1 cellular context compared by ENCODE assay signal in the genomic region with DNA sequence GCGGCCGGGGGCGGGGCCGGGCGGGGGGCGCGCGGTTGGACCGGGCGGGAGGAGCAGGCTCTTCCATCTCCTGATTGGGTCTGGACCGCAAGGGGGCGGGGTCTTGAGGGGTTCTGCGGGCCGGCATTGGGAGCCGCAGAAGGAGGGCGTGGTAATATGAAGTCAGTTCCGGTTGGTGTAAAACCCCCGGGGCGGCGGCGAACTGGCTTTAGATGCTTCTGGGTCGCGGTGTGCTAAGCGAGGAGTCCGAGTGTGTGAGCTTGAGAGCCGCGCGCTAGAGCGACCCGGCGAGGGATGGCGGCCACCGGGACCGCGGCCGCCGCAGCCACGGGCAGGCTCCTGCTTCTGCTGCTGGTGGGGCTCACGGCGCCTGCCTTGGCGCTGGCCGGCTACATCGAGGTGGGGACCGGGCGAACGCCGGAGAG.
A peak's percentile ranks its signal among the peaks of the same experiment; 100 is the strongest.
TF ChIP-seq lines count a peak whose summit lies in the region.

A gene (plus strand): TSS at position 211 of the 425 bp plus-strand sequence. CDS start 84 bp downstream, at position 295.

TF ChIP-seq in K562, 482 proteins besides CTCF, POLR2A, EP300 and RAD21 (continued from another document and continues in another):
- TF ChIP-seq, protein P1, sequence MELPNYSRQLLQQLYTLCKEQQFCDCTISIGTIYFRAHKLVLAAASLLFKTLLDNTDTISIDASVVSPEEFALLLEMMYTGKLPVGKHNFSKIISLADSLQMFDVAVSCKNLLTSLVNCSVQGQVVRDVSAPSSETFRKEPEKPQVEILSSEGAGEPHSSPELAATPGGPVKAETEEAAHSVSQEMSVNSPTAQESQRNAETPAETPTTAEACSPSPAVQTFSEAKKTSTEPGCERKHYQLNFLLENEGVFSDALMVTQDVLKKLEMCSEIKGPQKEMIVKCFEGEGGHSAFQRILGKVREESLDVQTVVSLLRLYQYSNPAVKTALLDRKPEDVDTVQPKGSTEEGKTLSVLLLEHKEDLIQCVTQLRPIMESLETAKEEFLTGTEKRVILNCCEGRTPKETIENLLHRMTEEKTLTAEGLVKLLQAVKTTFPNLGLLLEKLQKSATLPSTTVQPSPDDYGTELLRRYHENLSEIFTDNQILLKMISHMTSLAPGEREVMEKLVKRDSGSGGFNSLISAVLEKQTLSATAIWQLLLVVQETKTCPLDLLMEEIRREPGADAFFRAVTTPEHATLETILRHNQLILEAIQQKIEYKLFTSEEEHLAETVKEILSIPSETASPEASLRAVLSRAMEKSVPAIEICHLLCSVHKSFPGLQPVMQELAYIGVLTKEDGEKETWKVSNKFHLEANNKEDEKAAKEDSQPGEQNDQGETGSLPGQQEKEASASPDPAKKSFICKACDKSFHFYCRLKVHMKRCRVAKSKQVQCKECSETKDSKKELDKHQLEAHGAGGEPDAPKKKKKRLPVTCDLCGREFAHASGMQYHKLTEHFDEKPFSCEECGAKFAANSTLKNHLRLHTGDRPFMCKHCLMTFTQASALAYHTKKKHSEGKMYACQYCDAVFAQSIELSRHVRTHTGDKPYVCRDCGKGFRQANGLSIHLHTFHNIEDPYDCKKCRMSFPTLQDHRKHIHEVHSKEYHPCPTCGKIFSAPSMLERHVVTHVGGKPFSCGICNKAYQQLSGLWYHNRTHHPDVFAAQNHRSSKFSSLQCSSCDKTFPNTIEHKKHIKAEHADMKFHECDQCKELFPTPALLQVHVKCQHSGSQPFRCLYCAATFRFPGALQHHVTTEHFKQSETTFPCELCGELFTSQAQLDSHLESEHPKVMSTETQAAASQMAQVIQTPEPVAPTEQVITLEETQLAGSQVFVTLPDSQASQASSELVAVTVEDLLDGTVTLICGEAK (IDR thresholded peaks at IDR 0.05), result peak; percentile 70
- TF ChIP-seq, protein P1 (CRISPR knock-in tag; IDR thresholded peaks at IDR 0.05), result no peak
- TF ChIP-seq ZFP1 (CRISPR knock-in tag; IDR thresholded peaks at IDR 0.05), result no peak
- TF ChIP-seq SMARCC2 (IDR thresholded peaks at IDR 0.05; ENCODE audit: low read depth), result no peak
- TF ChIP-seq, protein P2, sequence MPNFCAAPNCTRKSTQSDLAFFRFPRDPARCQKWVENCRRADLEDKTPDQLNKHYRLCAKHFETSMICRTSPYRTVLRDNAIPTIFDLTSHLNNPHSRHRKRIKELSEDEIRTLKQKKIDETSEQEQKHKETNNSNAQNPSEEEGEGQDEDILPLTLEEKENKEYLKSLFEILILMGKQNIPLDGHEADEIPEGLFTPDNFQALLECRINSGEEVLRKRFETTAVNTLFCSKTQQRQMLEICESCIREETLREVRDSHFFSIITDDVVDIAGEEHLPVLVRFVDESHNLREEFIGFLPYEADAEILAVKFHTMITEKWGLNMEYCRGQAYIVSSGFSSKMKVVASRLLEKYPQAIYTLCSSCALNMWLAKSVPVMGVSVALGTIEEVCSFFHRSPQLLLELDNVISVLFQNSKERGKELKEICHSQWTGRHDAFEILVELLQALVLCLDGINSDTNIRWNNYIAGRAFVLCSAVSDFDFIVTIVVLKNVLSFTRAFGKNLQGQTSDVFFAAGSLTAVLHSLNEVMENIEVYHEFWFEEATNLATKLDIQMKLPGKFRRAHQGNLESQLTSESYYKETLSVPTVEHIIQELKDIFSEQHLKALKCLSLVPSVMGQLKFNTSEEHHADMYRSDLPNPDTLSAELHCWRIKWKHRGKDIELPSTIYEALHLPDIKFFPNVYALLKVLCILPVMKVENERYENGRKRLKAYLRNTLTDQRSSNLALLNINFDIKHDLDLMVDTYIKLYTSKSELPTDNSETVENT (CRISPR knock-in tag; IDR thresholded peaks at IDR 0.05), result peak; percentile 76; the same call in 1 of the 2 replicates
- peak; percentile 25 to 75 (median 56) for TF ChIP-seq YY1 (IDR thresholded peaks at IDR 0.05; ENCODE audit: borderline replicate concordance in 1 of 3, control insufficient read depth in 1 of 3, extremely low read depth in 1 of 3, insufficient read depth in 3 of 3, insufficient read length in 1 of 3, insufficient replicate concordance in 2 of 3, low read depth in 1 of 3, low read length in 2 of 3)
- TF ChIP-seq, protein P3, sequence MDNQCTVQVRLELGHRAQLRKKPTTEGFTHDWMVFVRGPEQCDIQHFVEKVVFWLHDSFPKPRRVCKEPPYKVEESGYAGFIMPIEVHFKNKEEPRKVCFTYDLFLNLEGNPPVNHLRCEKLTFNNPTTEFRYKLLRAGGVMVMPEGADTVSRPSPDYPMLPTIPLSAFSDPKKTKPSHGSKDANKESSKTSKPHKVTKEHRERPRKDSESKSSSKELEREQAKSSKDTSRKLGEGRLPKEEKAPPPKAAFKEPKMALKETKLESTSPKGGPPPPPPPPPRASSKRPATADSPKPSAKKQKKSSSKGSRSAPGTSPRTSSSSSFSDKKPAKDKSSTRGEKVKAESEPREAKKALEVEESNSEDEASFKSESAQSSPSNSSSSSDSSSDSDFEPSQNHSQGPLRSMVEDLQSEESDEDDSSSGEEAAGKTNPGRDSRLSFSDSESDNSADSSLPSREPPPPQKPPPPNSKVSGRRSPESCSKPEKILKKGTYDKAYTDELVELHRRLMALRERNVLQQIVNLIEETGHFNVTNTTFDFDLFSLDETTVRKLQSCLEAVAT (IDR thresholded peaks at IDR 0.05), result peak in 1 of 2 experiments; percentile 63; a peak in 2 of 4 replicates
- TF ChIP-seq POLR2B (IDR thresholded peaks at IDR 0.05; ENCODE audit: low read depth, partially characterized antibody), result peak; percentile 96
- no peak for TF ChIP-seq ETV5 (CRISPR knock-in tag; IDR thresholded peaks at IDR 0.05; ENCODE audit: low read depth)
- TF ChIP-seq GTF2E2 (tag; IDR thresholded peaks at IDR 0.05), result no peak; the same call in 1 of the 2 replicates
- no peak for TF ChIP-seq NR2F6 (CRISPR knock-in tag; IDR thresholded peaks at IDR 0.05)
- peak; percentile 75; the same call in 1 of the 2 replicates for TF ChIP-seq POLR2AphosphoS2 (IDR thresholded peaks at IDR 0.05; ENCODE audit: low read length)
- peak; percentile 63 for TF ChIP-seq ETV1 (tag; conservative IDR thresholded peaks at IDR 0.05; ENCODE audit: low read depth)
- peak in 1 of 2 experiments; percentile 25; a peak in 1 of 4 replicates for TF ChIP-seq RCOR1 (IDR thresholded peaks at IDR 0.05; ENCODE audit: borderline replicate concordance in 1 of 2, low read depth in 2 of 2, low read length in 2 of 2)
- TF ChIP-seq JUN (IDR thresholded peaks at IDR 0.05; ENCODE audit: borderline replicate concordance, low read depth, low read length), result no peak
- no peak for TF ChIP-seq JUN (CRISPR knock-in tag; IDR thresholded peaks at IDR 0.05; ENCODE audit: borderline replicate concordance)
- TF ChIP-seq NCOA2 (IDR thresholded peaks at IDR 0.05; ENCODE audit: partially characterized antibody in 2 of 2), result no peak
- TF ChIP-seq ZNF561 (CRISPR knock-in tag; conservative IDR thresholded peaks at IDR 0.05), result no peak
- TF ChIP-seq, protein P4, sequence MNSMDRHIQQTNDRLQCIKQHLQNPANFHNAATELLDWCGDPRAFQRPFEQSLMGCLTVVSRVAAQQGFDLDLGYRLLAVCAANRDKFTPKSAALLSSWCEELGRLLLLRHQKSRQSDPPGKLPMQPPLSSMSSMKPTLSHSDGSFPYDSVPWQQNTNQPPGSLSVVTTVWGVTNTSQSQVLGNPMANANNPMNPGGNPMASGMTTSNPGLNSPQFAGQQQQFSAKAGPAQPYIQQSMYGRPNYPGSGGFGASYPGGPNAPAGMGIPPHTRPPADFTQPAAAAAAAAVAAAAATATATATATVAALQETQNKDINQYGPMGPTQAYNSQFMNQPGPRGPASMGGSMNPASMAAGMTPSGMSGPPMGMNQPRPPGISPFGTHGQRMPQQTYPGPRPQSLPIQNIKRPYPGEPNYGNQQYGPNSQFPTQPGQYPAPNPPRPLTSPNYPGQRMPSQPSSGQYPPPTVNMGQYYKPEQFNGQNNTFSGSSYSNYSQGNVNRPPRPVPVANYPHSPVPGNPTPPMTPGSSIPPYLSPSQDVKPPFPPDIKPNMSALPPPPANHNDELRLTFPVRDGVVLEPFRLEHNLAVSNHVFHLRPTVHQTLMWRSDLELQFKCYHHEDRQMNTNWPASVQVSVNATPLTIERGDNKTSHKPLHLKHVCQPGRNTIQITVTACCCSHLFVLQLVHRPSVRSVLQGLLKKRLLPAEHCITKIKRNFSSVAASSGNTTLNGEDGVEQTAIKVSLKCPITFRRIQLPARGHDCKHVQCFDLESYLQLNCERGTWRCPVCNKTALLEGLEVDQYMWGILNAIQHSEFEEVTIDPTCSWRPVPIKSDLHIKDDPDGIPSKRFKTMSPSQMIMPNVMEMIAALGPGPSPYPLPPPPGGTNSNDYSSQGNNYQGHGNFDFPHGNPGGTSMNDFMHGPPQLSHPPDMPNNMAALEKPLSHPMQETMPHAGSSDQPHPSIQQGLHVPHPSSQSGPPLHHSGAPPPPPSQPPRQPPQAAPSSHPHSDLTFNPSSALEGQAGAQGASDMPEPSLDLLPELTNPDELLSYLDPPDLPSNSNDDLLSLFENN (IDR thresholded peaks at IDR 0.05; ENCODE audit: low read depth in 2 of 2, low read length in 2 of 2), result peak in 1 of 2 experiments; percentile 29; a peak in 1 of 4 replicates
- TF ChIP-seq NR2C2 (CRISPR knock-in tag; IDR thresholded peaks at IDR 0.05), result no peak
- peak; percentile 27; the same call in 1 of the 2 replicates for TF ChIP-seq NR2C2 (tag; IDR thresholded peaks at IDR 0.05)
- TF ChIP-seq SUPT5H (IDR thresholded peaks at IDR 0.05), result peak; percentile 96
- TF ChIP-seq, protein P5, sequence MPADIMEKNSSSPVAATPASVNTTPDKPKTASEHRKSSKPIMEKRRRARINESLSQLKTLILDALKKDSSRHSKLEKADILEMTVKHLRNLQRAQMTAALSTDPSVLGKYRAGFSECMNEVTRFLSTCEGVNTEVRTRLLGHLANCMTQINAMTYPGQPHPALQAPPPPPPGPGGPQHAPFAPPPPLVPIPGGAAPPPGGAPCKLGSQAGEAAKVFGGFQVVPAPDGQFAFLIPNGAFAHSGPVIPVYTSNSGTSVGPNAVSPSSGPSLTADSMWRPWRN (IDR thresholded peaks at IDR 0.05; ENCODE audit: low read depth), result no peak
- TF ChIP-seq, protein P6, sequence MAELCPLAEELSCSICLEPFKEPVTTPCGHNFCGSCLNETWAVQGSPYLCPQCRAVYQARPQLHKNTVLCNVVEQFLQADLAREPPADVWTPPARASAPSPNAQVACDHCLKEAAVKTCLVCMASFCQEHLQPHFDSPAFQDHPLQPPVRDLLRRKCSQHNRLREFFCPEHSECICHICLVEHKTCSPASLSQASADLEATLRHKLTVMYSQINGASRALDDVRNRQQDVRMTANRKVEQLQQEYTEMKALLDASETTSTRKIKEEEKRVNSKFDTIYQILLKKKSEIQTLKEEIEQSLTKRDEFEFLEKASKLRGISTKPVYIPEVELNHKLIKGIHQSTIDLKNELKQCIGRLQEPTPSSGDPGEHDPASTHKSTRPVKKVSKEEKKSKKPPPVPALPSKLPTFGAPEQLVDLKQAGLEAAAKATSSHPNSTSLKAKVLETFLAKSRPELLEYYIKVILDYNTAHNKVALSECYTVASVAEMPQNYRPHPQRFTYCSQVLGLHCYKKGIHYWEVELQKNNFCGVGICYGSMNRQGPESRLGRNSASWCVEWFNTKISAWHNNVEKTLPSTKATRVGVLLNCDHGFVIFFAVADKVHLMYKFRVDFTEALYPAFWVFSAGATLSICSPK (IDR thresholded peaks at IDR 0.05; ENCODE audit: borderline replicate concordance), result no peak
- TF ChIP-seq, protein P7, sequence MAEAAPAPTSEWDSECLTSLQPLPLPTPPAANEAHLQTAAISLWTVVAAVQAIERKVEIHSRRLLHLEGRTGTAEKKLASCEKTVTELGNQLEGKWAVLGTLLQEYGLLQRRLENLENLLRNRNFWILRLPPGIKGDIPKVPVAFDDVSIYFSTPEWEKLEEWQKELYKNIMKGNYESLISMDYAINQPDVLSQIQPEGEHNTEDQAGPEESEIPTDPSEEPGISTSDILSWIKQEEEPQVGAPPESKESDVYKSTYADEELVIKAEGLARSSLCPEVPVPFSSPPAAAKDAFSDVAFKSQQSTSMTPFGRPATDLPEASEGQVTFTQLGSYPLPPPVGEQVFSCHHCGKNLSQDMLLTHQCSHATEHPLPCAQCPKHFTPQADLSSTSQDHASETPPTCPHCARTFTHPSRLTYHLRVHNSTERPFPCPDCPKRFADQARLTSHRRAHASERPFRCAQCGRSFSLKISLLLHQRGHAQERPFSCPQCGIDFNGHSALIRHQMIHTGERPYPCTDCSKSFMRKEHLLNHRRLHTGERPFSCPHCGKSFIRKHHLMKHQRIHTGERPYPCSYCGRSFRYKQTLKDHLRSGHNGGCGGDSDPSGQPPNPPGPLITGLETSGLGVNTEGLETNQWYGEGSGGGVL (CRISPR knock-in tag; IDR thresholded peaks at IDR 0.05), result no peak
- 0 out of 2 replicates have a peak, but pooled peaks have one; percentile 33 for TF ChIP-seq ZNF431 (CRISPR knock-in tag; IDR thresholded peaks at IDR 0.05)
- TF ChIP-seq, protein P8, sequence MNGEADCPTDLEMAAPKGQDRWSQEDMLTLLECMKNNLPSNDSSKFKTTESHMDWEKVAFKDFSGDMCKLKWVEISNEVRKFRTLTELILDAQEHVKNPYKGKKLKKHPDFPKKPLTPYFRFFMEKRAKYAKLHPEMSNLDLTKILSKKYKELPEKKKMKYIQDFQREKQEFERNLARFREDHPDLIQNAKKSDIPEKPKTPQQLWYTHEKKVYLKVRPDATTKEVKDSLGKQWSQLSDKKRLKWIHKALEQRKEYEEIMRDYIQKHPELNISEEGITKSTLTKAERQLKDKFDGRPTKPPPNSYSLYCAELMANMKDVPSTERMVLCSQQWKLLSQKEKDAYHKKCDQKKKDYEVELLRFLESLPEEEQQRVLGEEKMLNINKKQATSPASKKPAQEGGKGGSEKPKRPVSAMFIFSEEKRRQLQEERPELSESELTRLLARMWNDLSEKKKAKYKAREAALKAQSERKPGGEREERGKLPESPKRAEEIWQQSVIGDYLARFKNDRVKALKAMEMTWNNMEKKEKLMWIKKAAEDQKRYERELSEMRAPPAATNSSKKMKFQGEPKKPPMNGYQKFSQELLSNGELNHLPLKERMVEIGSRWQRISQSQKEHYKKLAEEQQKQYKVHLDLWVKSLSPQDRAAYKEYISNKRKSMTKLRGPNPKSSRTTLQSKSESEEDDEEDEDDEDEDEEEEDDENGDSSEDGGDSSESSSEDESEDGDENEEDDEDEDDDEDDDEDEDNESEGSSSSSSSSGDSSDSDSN (IDR thresholded peaks at IDR 0.05; ENCODE audit: borderline replicate concordance in 1 of 2, low read depth in 2 of 2, low read length in 2 of 2), result peak; percentile 96
